ENCODE assay signal across 1 cellular context in the genomic region with DNA sequence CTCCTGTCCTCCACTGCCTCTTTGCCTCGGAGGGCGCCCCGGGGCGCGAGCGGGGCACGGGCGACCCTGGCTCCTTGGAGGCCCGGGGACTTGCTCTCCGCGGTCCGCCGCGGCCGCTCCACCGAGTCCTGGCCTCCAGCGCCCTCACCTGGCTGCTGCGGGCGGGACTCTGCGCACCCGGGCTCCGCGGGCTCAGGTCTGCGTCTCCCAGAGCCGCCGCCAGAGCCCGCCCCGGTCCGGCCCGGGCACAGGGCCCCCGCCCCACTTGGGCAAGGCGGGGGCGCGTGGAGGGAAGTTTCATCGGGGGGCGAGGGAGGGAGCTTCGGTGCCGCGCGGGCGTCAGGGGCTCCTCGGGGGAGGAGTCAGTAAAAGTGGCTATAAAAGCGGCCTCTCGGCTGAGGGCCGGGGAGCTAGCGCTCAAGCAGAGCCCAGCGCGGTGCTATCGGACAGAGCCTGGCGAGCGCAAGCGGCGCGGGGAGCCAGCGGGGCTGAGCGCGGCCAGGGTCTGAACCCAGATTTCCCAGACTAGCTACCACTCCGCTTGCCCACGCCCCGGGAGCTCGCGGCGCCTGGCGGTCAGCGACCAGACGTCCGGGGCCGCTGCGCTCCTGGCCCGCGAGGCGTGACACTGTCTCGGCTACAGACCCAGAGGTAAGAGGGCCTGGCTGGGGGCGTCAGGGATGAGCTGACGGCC.
TF ChIP-seq lines count a peak whose summit lies in the region.

A gene with protein sequence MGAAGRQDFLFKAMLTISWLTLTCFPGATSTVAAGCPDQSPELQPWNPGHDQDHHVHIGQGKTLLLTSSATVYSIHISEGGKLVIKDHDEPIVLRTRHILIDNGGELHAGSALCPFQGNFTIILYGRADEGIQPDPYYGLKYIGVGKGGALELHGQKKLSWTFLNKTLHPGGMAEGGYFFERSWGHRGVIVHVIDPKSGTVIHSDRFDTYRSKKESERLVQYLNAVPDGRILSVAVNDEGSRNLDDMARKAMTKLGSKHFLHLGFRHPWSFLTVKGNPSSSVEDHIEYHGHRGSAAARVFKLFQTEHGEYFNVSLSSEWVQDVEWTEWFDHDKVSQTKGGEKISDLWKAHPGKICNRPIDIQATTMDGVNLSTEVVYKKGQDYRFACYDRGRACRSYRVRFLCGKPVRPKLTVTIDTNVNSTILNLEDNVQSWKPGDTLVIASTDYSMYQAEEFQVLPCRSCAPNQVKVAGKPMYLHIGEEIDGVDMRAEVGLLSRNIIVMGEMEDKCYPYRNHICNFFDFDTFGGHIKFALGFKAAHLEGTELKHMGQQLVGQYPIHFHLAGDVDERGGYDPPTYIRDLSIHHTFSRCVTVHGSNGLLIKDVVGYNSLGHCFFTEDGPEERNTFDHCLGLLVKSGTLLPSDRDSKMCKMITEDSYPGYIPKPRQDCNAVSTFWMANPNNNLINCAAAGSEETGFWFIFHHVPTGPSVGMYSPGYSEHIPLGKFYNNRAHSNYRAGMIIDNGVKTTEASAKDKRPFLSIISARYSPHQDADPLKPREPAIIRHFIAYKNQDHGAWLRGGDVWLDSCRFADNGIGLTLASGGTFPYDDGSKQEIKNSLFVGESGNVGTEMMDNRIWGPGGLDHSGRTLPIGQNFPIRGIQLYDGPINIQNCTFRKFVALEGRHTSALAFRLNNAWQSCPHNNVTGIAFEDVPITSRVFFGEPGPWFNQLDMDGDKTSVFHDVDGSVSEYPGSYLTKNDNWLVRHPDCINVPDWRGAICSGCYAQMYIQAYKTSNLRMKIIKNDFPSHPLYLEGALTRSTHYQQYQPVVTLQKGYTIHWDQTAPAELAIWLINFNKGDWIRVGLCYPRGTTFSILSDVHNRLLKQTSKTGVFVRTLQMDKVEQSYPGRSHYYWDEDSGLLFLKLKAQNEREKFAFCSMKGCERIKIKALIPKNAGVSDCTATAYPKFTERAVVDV (N-terminal part only) (plus strand): TSS at position 407 of the 694 bp plus-strand sequence. CDS start 94,510 bp downstream, outside the sequence.

TF ChIP-seq in IMR-90, 13 proteins besides CTCF, POLR2A, EP300 and RAD21:
- TF ChIP-seq MAFK (IDR thresholded peaks at IDR 0.05; ENCODE audit: low read depth, low read length) (no peak), MAZ (IDR thresholded peaks at IDR 0.05; ENCODE audit: borderline replicate concordance, low read depth, low read length) (peak; percentile 96), SMC3 (IDR thresholded peaks at IDR 0.05; ENCODE audit: low read depth, low read length) (peak; percentile 83), MXI1 (IDR thresholded peaks at IDR 0.05; ENCODE audit: borderline replicate concordance, low read depth, low read length) (peak; percentile 50; the same call in 1 of the 2 replicates), RFX5 (IDR thresholded peaks at IDR 0.05; ENCODE audit: low read depth, low read length) (no peak), BHLHE40 (IDR thresholded peaks at IDR 0.05; ENCODE audit: low read depth, low read length) (no peak), RCOR1 (IDR thresholded peaks at IDR 0.05; ENCODE audit: insufficient replicate concordance, low read length) (no peak), FOS (IDR thresholded peaks at IDR 0.05; ENCODE audit: low read depth, low read length) (no peak)
